ENCODE assay signal across 9 cellular contexts in genomic region chr6:16576391-16577368, GRCh38.
DNase-seq lines count a peak whose midpoint lies in the region; ATAC-seq and TF ChIP-seq lines count a peak whose summit lies in the region.
"Had no signal": no experiment of that assay in that cellular context is flagged by ENCODE, and none has a peak within 500 bp of the region (broad histone marks: within the 10 kb centered on the region; RNA-seq: fewer than 3 reads in every experiment).

No MANE protein-coding gene starts in this region.

- ATAC-seq in GM21515 (IDR thresholded peaks at IDR 0.05; ENCODE audit: unreplicated experiment) = peak; percentile 74
- ATAC-seq in HG03442 (IDR thresholded peaks at IDR 0.05; ENCODE audit: unreplicated experiment) = peak; percentile 93
- no peak for ATAC-seq in GM18873 (IDR thresholded peaks at IDR 0.05; ENCODE audit: low FRiP score, unreplicated experiment)

- TF ChIP-seq CTCF in GM13977 (IDR thresholded peaks at IDR 0.05; ENCODE audit: extremely low read depth, insufficient read depth, missing control alignments) = no peak
- TF ChIP-seq CTCF in epithelial cell of proximal tubule (conservative IDR thresholded peaks at IDR 0.05; ENCODE audit: low read depth, low read length) = no peak
- no peak for TF ChIP-seq CTCF in RWPE1 (conservative IDR thresholded peaks at IDR 0.05; ENCODE audit: low read depth)

- DNase-seq in GM13977 (ENCODE audit: low spot score) = peak; percentile 45
- peak; percentile 72 for DNase-seq in epithelial cell of proximal tubule (ENCODE audit: low read depth)
- no peak for DNase-seq in RWPE1 (ENCODE audit: low spot score)
- no peak for DNase-seq in NCI-H1105 treated with DMSO at 0.1 percent for 48 hours (lab: John Stamatoyannopoulos, UW)
- no peak for DNase-seq in activated CD4-positive, CD25-positive, alpha-beta regulatory T cell (lab: John Stamatoyannopoulos, UW)
- DNase-seq: kidney had no signal

- POLR2A ChIA-PET in RWPE1 (lab: Yijun Ruan, JAX; ENCODE audit: low non-redundant PET) = no interaction called here

- no peak overlapping the region for H3K27ac ChIP-seq in RWPE1

- peak overlapping the region; percentile 34 for H3K4me3 ChIP-seq in epithelial cell of proximal tubule (ENCODE audit: low read depth, low read length)

- in situ Hi-C loops in GM13977 (cut with MboI; ENCODE audit: low pct_unique_long_range_greater_than_20kb, low sequenced_read_pairs, unreplicated experiment) = no loop called here

- CTCF ChIA-PET in RWPE1 (lab: Yijun Ruan, JAX) = no interaction called here

Comparison
In these comparisons a context has a peak if more than half of its experiments do, and no peak if none do; other contexts are left out.
1. DNase-seq: peak in GM13977 (single experiment) and epithelial cell of proximal tubule (single experiment); none in RWPE1 (single experiment), NCI-H1105 treated with DMSO at 0.1 percent for 48 hours (single experiment) and activated CD4-positive, CD25-positive, alpha-beta regulatory T cell (0 of 4).